ENCODE assay signal across 14 cellular contexts in the genomic region with DNA sequence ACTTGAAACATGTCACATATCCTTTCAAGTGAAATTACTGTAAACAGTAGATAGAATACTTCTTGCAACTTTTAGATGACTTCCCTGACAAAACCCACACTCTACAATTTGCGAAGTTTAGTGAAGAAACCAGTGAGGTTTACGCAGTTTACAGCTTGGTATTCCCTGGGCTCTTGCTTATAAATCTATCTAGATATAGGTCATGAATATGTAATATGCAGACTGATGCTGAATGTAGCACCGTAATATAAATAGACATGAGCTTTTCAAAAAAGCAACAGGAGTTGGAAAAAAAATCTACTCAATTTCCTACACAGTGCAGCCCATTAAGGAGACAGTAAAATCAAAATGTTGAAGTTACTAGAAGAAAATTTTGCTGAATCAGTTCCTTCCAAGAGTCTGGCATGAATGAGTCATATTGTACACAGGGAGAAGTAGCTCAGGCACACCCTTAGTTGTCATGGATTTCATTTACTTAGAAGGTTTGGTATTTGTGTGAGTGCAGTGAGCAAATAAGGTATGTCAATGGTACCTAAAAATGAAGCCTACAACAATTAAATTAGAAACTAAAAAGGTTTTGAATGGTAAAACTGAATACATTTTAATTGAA.
DNase-seq lines count a peak whose midpoint lies in the region; ATAC-seq and TF ChIP-seq lines count a peak whose summit lies in the region.
"Had no signal": no experiment of that assay in that cellular context is flagged by ENCODE, and none has a peak within 500 bp of the region (broad histone marks: within the 10 kb centered on the region; RNA-seq: fewer than 3 reads in every experiment).

No MANE protein-coding gene starts in this region.

- H3K27me3 ChIP-seq in trophoblast cell (ENCODE audit: insufficient read depth, low read length) (no peaks in the 10 kb centered on the region), tibial artery (no peaks in the 10 kb centered on the region)
- H3K27me3 ChIP-seq in effector memory CD4-positive, alpha-beta T cell (replicated peaks; ENCODE audit: control insufficient read depth, insufficient read depth, low read length, poor library complexity, severe bottlenecking), result no peaks in the 10 kb centered on the region

- H3K4me3 ChIP-seq in trophoblast cell (ENCODE audit: low read depth, low read length), result no peak overlapping the region
- H3K4me3 ChIP-seq in tibial artery, result no peak overlapping the region
- H3K4me3 ChIP-seq in effector memory CD4-positive, alpha-beta T cell (ENCODE audit: insufficient read depth, low read depth, low read length, poor library complexity, severe bottlenecking), result no peak overlapping the region
- H3K4me3 ChIP-seq: thoracic aorta had no signal

- H3K4me1 ChIP-seq in trophoblast cell (ENCODE audit: control insufficient read depth in 1 of 2, insufficient read depth in 2 of 2, low read length in 2 of 2), result no peaks in the 10 kb centered on the region
- no peaks in the 10 kb centered on the region for H3K4me1 ChIP-seq in tibial artery
- no peaks in the 10 kb centered on the region for H3K4me1 ChIP-seq in effector memory CD4-positive, alpha-beta T cell (ENCODE audit: control insufficient read depth, insufficient read depth, low read length, poor library complexity, severe bottlenecking)

- H2BK120ac ChIP-seq in trophoblast cell (ENCODE audit: insufficient read depth, low read length, poor library complexity), result no peak overlapping the region

- no peak overlapping the region for H4K8ac ChIP-seq in trophoblast cell (ENCODE audit: low read depth, low read length)

- H3K18ac ChIP-seq in trophoblast cell (ENCODE audit: low read length), result no peak overlapping the region

- H3K79me1 ChIP-seq in trophoblast cell (ENCODE audit: low read length), result no peaks in the 10 kb centered on the region

- H3K9ac ChIP-seq in trophoblast cell (ENCODE audit: low read length), result no peak overlapping the region

- H4K12ac ChIP-seq in trophoblast cell (ENCODE audit: low read depth, low read length), result no peak overlapping the region

- H3K36me3 ChIP-seq in trophoblast cell (ENCODE audit: control insufficient read depth in 1 of 2, insufficient read depth in 2 of 2, low read length in 2 of 2) (no peaks in the 10 kb centered on the region), tibial artery (no peaks in the 10 kb centered on the region)
- no peaks in the 10 kb centered on the region for H3K36me3 ChIP-seq in effector memory CD4-positive, alpha-beta T cell (ENCODE audit: control insufficient read depth, insufficient read depth, low read length)
- H3K36me3 ChIP-seq: thoracic aorta had no signal

- H3K4me2 ChIP-seq in trophoblast cell (ENCODE audit: low read length), result no peak overlapping the region

- TF ChIP-seq CTCF in tibial artery (IDR thresholded peaks at IDR 0.05), result no peak

- H3K9me3 ChIP-seq in trophoblast cell (ENCODE audit: insufficient read depth, low read depth, low read length), result no peaks in the 10 kb centered on the region
- no peaks in the 10 kb centered on the region for H3K9me3 ChIP-seq in tibial artery
- H3K9me3 ChIP-seq in effector memory CD4-positive, alpha-beta T cell (ENCODE audit: control insufficient read depth, low read length), result no peaks in the 10 kb centered on the region
- H3K9me3 ChIP-seq: thoracic aorta had no signal

- H3K27ac ChIP-seq in epithelial cell of prostate (peak overlapping the region; percentile 49), trophoblast cell (ENCODE audit: low read depth, low read length) (peak overlapping the region; percentile 25), tibial artery (no peak overlapping the region)
- no peak overlapping the region for H3K27ac ChIP-seq in effector memory CD4-positive, alpha-beta T cell (ENCODE audit: insufficient read depth, low read length, poor library complexity, severe bottlenecking)
- H3K27ac ChIP-seq: HL-60, thoracic aorta had no signal

- DNase-seq in ELR (ENCODE audit: low read depth) (peak; percentile 88), OCI-M1 (lab: John Stamatoyannopoulos, UW) (peak; percentile 2), epithelial cell of prostate (ENCODE audit: low read depth, low spot score) (peak; percentile 64), trophoblast cell (peak in 1 of 2 donors; percentile 30), tibial artery (no peak), T1000 (lab: John Stamatoyannopoulos, UW) (no peak)
- no peak for DNase-seq in effector memory CD4-positive, alpha-beta T cell
- DNase-seq: central memory CD4-positive, alpha-beta T cell; NCI-H2107; stimulated activated CD4-positive, alpha-beta T cell treated with anti-CD3 and anti-CD28 coated beads, Interleukin-2, amount 100 ng/mL, for 48 hours; T-helper 2 cell had no signal

- no peaks in the 10 kb centered on the region for H3K79me2 ChIP-seq in trophoblast cell (ENCODE audit: control insufficient read depth, insufficient read depth, low read length, poor library complexity)

- no peak overlapping the region for H3K4ac ChIP-seq in trophoblast cell (ENCODE audit: low read depth, low read length)

- H3K14ac ChIP-seq in trophoblast cell (ENCODE audit: low read length), result no peak overlapping the region

- no peak overlapping the region for H2BK12ac ChIP-seq in trophoblast cell (ENCODE audit: low read length)

- no peak for ATAC-seq in HG03045 (IDR thresholded peaks at IDR 0.05; ENCODE audit: unreplicated experiment)

- no peak overlapping the region for H2AK5ac ChIP-seq in trophoblast cell (ENCODE audit: low read length)

- H2AFZ ChIP-seq in trophoblast cell (ENCODE audit: insufficient read depth, low read length, poor library complexity), result no peak overlapping the region

- intact Hi-C loops in tibial artery (cut with DNase I; ENCODE audit: low total_unique reads), result no loop called here

- no peak overlapping the region for H2BK5ac ChIP-seq in trophoblast cell (ENCODE audit: low read depth, low read length, poor library complexity)

- WGBS in trophoblast cell (ENCODE audit: extremely low coverage, insufficient coverage, insufficient read length), result no CpG with 5 or more reads among the region's 3 CpGs

- no peak overlapping the region for H3K23ac ChIP-seq in trophoblast cell (ENCODE audit: low read length)

- H4K91ac ChIP-seq in trophoblast cell (ENCODE audit: low read depth, low read length), result no peak overlapping the region

Comparison
In these comparisons a context has a peak if more than half of its experiments do, and no peak if none do; other contexts are left out.
1. DNase-seq: peak in ELR (single experiment), OCI-M1 (single experiment) and epithelial cell of prostate (single experiment); none in tibial artery (0 of 2), effector memory CD4-positive, alpha-beta T cell (0 of 3) and T1000 (single experiment).
2. H3K27ac ChIP-seq: peak in epithelial cell of prostate (single experiment) and trophoblast cell (single experiment); none in tibial artery (0 of 2) and effector memory CD4-positive, alpha-beta T cell (single experiment).